ENCODE assay signal across 8 cellular contexts in genomic region chr10:3805791-3806381, GRCh38. TPM values are rescaled to one million over a fixed set of nuclear protein-coding genes. Genes with fewer than 3 reads are reported as not detected.
DNase-seq lines count a peak whose midpoint lies in the region; ATAC-seq and TF ChIP-seq lines count a peak whose summit lies in the region.

No MANE protein-coding gene starts in this region.

- peak; percentile 62 for DNase-seq in activated gamma-delta T cell treated with Interleukin-2 at 50 U/mL for 16 hours
- DNase-seq in activated gamma-delta T cell (lab: John Stamatoyannopoulos, UW), result no peak
- DNase-seq in RWPE2 (ENCODE audit: low spot score), result no peak
- no peak for DNase-seq in activated naive CD8-positive, alpha-beta T cell treated with anti-CD3 and anti-CD28 coated beads, Interleukin-2, amount 50 U/mL, for 24 hours
- peak; percentile 79 for DNase-seq in iris pigment epithelial cell (ENCODE audit: low read depth)
- no peak for DNase-seq in suprapubic skin (ENCODE audit: low spot score in 2 of 2)
- no peak for DNase-seq in cortex of kidney (lab: John Stamatoyannopoulos, UW)

- peak; percentile 44 for ATAC-seq in HG03342 (IDR thresholded peaks at IDR 0.05; ENCODE audit: unreplicated experiment)
- ATAC-seq in RWPE2 (ENCODE audit: low read depth), result peak; percentile 9
- ATAC-seq in activated naive CD8-positive, alpha-beta T cell treated with anti-CD3 and anti-CD28 coated beads, Interleukin-2, amount 50 U/mL, for 24 hours, result no peak

- no peaks in the 10 kb centered on the region for H3K9me3 Mint-ChIP-seq in activated naive CD8-positive, alpha-beta T cell treated with anti-CD3 and anti-CD28 coated beads, Interleukin-2, amount 50 U/mL, for 24 hours

- no peaks in the 10 kb centered on the region for H3K27me3 Mint-ChIP-seq in activated naive CD8-positive, alpha-beta T cell treated with anti-CD3 and anti-CD28 coated beads, Interleukin-2, amount 50 U/mL, for 24 hours

- H3K36me3 ChIP-seq in RWPE2 (ENCODE audit: low read depth), result no peaks in the 10 kb centered on the region
- H3K36me3 ChIP-seq in suprapubic skin, result no peaks in the 10 kb centered on the region

- H3K27ac ChIP-seq in RWPE2 (ENCODE audit: poor library complexity, severe bottlenecking) (peak overlapping the region; percentile 100), suprapubic skin (peak overlapping the region; percentile 94)

- TF ChIP-seq CTCF in RWPE2 (IDR thresholded peaks at IDR 0.05; ENCODE audit: poor library complexity, severe bottlenecking) (no peak), suprapubic skin (IDR thresholded peaks at IDR 0.05) (no peak)

- H3K4me3 ChIP-seq in RWPE2 (ENCODE audit: severe bottlenecking) (no peak overlapping the region), suprapubic skin (no peak overlapping the region)

- no peak for TF ChIP-seq EP300 in suprapubic skin (IDR thresholded peaks at IDR 0.05)

- H3K27me3 ChIP-seq in RWPE2 (ENCODE audit: insufficient read depth, poor library complexity, severe bottlenecking) (no peaks in the 10 kb centered on the region), suprapubic skin (no peaks in the 10 kb centered on the region)

- no peak for TF ChIP-seq POLR2A in suprapubic skin (IDR thresholded peaks at IDR 0.05)

- H3K27ac Mint-ChIP-seq in activated naive CD8-positive, alpha-beta T cell treated with anti-CD3 and anti-CD28 coated beads, Interleukin-2, amount 50 U/mL, for 24 hours, result no peak overlapping the region

- peaks cover 5% of the 10 kb centered on the region for H3K4me1 Mint-ChIP-seq in activated naive CD8-positive, alpha-beta T cell treated with anti-CD3 and anti-CD28 coated beads, Interleukin-2, amount 50 U/mL, for 24 hours

- H3K4me3 Mint-ChIP-seq in activated naive CD8-positive, alpha-beta T cell treated with anti-CD3 and anti-CD28 coated beads, Interleukin-2, amount 50 U/mL, for 24 hours, result peak overlapping the region; percentile 66

- WGBS in suprapubic skin, result 28% methylated on average over 5 of the region's 8 CpGs

- H3K4me1 ChIP-seq in RWPE2 (ENCODE audit: insufficient read depth, poor library complexity, severe bottlenecking) (peaks cover 49% of the 10 kb centered on the region), suprapubic skin (peaks cover 68% of the 10 kb centered on the region)

- H3K9me3 ChIP-seq in RWPE2 (ENCODE audit: severe bottlenecking) (no peaks in the 10 kb centered on the region), suprapubic skin (no peaks in the 10 kb centered on the region)

- H3K36me3 Mint-ChIP-seq in activated naive CD8-positive, alpha-beta T cell treated with anti-CD3 and anti-CD28 coated beads, Interleukin-2, amount 50 U/mL, for 24 hours (ENCODE audit: low read depth), result no peaks in the 10 kb centered on the region

RNA-seq across cellular contexts. Expression of gene KLF6, which starts 20.9 kb away (rescaled TPM):
- total RNA-seq in suprapubic skin, result 100 to 1,000 TPM; 242 to 484 (median 276) TPM

Comparison
In these comparisons a context has a peak if more than half of its experiments do, and no peak if none do; other contexts are left out.
1. DNase-seq: peak in activated gamma-delta T cell treated with Interleukin-2 at 50 U/mL for 16 hours (single experiment) and iris pigment epithelial cell (single experiment); none in activated gamma-delta T cell (single experiment), RWPE2 (single experiment), activated naive CD8-positive, alpha-beta T cell treated with anti-CD3 and anti-CD28 coated beads, Interleukin-2, amount 50 U/mL, for 24 hours (single experiment), suprapubic skin (0 of 2) and cortex of kidney (single experiment).